In genomic region chr6:46042355-46042999, GRCh38 we compare ENCODE assay signal across 8 cellular contexts. TPM values are rescaled to one million over a fixed set of nuclear protein-coding genes. Genes with fewer than 3 reads are reported as not detected.
A peak's percentile ranks its signal among the peaks of the same experiment; 100 is the strongest.
DNase-seq lines count a peak whose midpoint lies in the region; ATAC-seq and TF ChIP-seq lines count a peak whose summit lies in the region.

No MANE protein-coding gene starts in this region.

- H3K27me3 ChIP-seq in testis (no peaks in the 10 kb centered on the region), MG63 (no peaks in the 10 kb centered on the region)

- no peaks in the 10 kb centered on the region for H3K36me3 ChIP-seq in testis (ENCODE audit: low read depth, missing control alignments)
- H3K36me3 ChIP-seq in MG63, result no peaks in the 10 kb centered on the region

- no peaks in the 10 kb centered on the region for H3K4me1 ChIP-seq in testis

- DNase-seq in Ammon's horn (ENCODE audit: low spot score) (peak; percentile 13), NCI-H2171 treated with DMSO at 0.1 percent for 48 hours (lab: John Stamatoyannopoulos, UW) (peak; percentile 65), amniotic epithelial cell (ENCODE audit: low read depth) (peak; percentile 65), inferior parietal cortex (ENCODE audit: extremely low spot score) (peak; percentile 33), testis (peak; percentile 27), MG63 (no peak)

- peak; percentile 85 for ATAC-seq in HG02798 (IDR thresholded peaks at IDR 0.05; ENCODE audit: poor library complexity, unreplicated experiment)

- TF ChIP-seq POLR2A in testis (IDR thresholded peaks at IDR 0.05), result no peak

- H3K4me3 ChIP-seq in testis, result no peak overlapping the region
- H3K4me3 ChIP-seq in MG63, result no peak overlapping the region

- no peaks in the 10 kb centered on the region for H3K9me3 ChIP-seq in testis
- no peaks in the 10 kb centered on the region for H3K9me3 ChIP-seq in MG63

- 57 to 59% methylated on average over 5 of the region's 5 CpGs for WGBS in testis, 2 donors

- TF ChIP-seq CTCF in GM12874 (IDR thresholded peaks at IDR 0.05; ENCODE audit: insufficient read depth, low read depth, low read length) (peak; percentile 57; the same call in 1 of the 2 replicates), testis (IDR thresholded peaks at IDR 0.05) (peak; percentile 29 to 65 (median 46))

- no peak overlapping the region for H3K27ac ChIP-seq in testis

- intact Hi-C loops in testis (cut with DNase I; ENCODE audit: low total_unique reads), result no loop called here

RNA-seq across cellular contexts. Expression of gene CLIC5, which starts 26.8 kb away (rescaled TPM):
- 1 to 10 TPM; 2.7 to 4.8 TPM for total RNA-seq in testis
- polyA plus RNA-seq in testis (ENCODE audit: insufficient read depth, low read depth, low replicate concordance), result 17.1 TPM
- total RNA-seq in MG63 (2014; rRNA removed; shearing (Covaris generic); ENCODE audit: low replicate concordance), result not detected in 2 replicates
